ENCODE assay signal across 25 cellular contexts in the genomic region with DNA sequence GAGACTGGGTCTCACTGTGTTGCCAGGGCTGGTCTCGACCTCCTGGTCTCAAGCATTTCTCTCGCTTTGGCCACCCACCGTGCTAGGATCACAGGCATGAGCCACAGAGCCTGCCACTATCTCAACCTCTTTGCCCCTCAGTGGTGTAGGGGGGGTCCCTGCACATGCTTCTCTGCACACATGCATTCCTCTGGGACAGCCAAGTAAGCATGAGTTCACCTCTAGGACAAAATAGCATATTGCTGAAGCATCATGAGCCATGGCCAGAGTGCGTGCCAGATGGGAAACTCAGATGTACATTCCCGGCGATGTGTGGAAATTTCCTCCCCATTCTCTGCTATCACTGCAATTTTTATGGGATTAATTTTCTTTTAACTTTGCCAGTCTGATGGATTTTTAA. TPM values are rescaled to one million over a fixed set of nuclear protein-coding genes. Genes with fewer than 3 reads are reported as not detected.
DNase-seq lines count a peak whose midpoint lies in the region; ATAC-seq and TF ChIP-seq lines count a peak whose summit lies in the region.
"Had no signal": no experiment of that assay in that cellular context is flagged by ENCODE, and none has a peak within 500 bp of the region (broad histone marks: within the 10 kb centered on the region; RNA-seq: fewer than 3 reads in every experiment).

No MANE protein-coding gene starts in this region.

- no peak overlapping the region for H3K4me2 ChIP-seq in skeletal muscle satellite cell (ENCODE audit: low read length)

- H3K36me3 ChIP-seq in SJSA1 (peaks cover 85% of the 10 kb centered on the region), skeletal muscle satellite cell (ENCODE audit: insufficient read depth, low read length) (peaks cover 35% of the 10 kb centered on the region), ascending aorta (peaks cover 0 to 4% of the 10 kb centered on the region in 2 donors)
- H3K36me3 ChIP-seq: transverse colon had no signal

- intact Hi-C loops in activated T-helper 1 cell treated with anti-CD3 and anti-CD28 coated beads, Interleukin-12 subunit alpha, Interleukin-12 subunit beta, Interleukin-2, Interleukin-4 antibody, amounts not matched to agents 30 ng/mL and 10 ng/mL and 1 ng/mL, durations not matched to agents 14 hours and 24 hours and 36 hours (cut with micrococcal nuclease) = no loop called here
- intact Hi-C loops in ascending aorta (cut with DNase I) = no loop called here

- no peaks in the 10 kb centered on the region for H3K4me1 Mint-ChIP-seq in activated T-helper 1 cell treated with anti-CD3 and anti-CD28 coated beads, Interleukin-12 subunit alpha, Interleukin-12 subunit beta, Interleukin-2, Interleukin-4 antibody, amounts not matched to agents 30 ng/mL and 10 ng/mL and 1 ng/mL, durations not matched to agents 14 hours and 24 hours and 36 hours (ENCODE audit: low read depth)
- H3K4me1 Mint-ChIP-seq: CD4-positive, alpha-beta memory T cell had no signal

- no peaks in the 10 kb centered on the region for H3K9me3 Mint-ChIP-seq in activated T-helper 1 cell treated with anti-CD3 and anti-CD28 coated beads, Interleukin-12 subunit alpha, Interleukin-12 subunit beta, Interleukin-2, Interleukin-4 antibody, amounts not matched to agents 30 ng/mL and 10 ng/mL and 1 ng/mL, durations not matched to agents 14 hours and 24 hours and 36 hours
- no peaks in the 10 kb centered on the region for H3K9me3 Mint-ChIP-seq in activated naive CD4-positive, alpha-beta T cell treated with anti-CD3 and anti-CD28 coated beads, Interleukin-2, amount 50 U/mL, for 72 hours
- H3K9me3 Mint-ChIP-seq: activated naive CD4-positive, alpha-beta T cell treated with anti-CD3 and anti-CD28 coated beads, Interleukin-2, amount 10 ng/mL, durations not matched to agents 7 days and 5 days; naive B cell; stimulated activated effector memory CD8-positive, alpha-beta T cell treated with anti-CD3 and anti-CD28 coated beads, Interleukin-12 subunit alpha, Interleukin-12 subunit beta, amount 100 ng/mL, for 72 hours; T-helper 2 cell treated with Interferon-gamma antibody and Interleukin-4, amounts not matched to agents 5 μg/mL and 100 μg/mL, for 36 hours had no signal

- H3K4me3 Mint-ChIP-seq in activated T-helper 1 cell treated with anti-CD3 and anti-CD28 coated beads, Interleukin-12 subunit alpha, Interleukin-12 subunit beta, Interleukin-2, Interleukin-4 antibody, amounts not matched to agents 30 ng/mL and 10 ng/mL and 1 ng/mL, durations not matched to agents 14 hours and 24 hours and 36 hours = no peak overlapping the region
- H3K4me3 Mint-ChIP-seq: activated naive CD4-positive, alpha-beta T cell treated with anti-CD3 and anti-CD28 coated beads, Interleukin-2, amount 10 ng/mL, durations not matched to agents 7 days and 5 days; CD4-positive, alpha-beta memory T cell; naive B cell; stimulated activated effector memory CD8-positive, alpha-beta T cell treated with anti-CD3 and anti-CD28 coated beads, Interleukin-12 subunit alpha, Interleukin-12 subunit beta, amount 100 ng/mL, for 72 hours; T-helper 2 cell treated with Interferon-gamma antibody and Interleukin-4, amounts not matched to agents 5 μg/mL and 100 μg/mL, for 36 hours had no signal

- H3K27me3 ChIP-seq in SJSA1 (replicated peaks) (no peaks in the 10 kb centered on the region), skeletal muscle satellite cell (ENCODE audit: control insufficient read depth, insufficient read depth, low read length) (no peaks in the 10 kb centered on the region), ascending aorta (no peaks in the 10 kb centered on the region)
- H3K27me3 ChIP-seq: cardiac muscle cell, gastroesophageal sphincter, spleen, transverse colon had no signal

- H3K27ac Mint-ChIP-seq in activated T-helper 1 cell treated with anti-CD3 and anti-CD28 coated beads, Interleukin-12 subunit alpha, Interleukin-12 subunit beta, Interleukin-2, Interleukin-4 antibody, amounts not matched to agents 30 ng/mL and 10 ng/mL and 1 ng/mL, durations not matched to agents 14 hours and 24 hours and 36 hours = no peak overlapping the region
- H3K27ac Mint-ChIP-seq in activated naive CD4-positive, alpha-beta T cell treated with anti-CD3 and anti-CD28 coated beads, Interleukin-2, amount 50 U/mL, for 72 hours = no peak overlapping the region
- H3K27ac Mint-ChIP-seq: activated naive CD4-positive, alpha-beta T cell treated with anti-CD3 and anti-CD28 coated beads, Interleukin-2, amount 10 ng/mL, durations not matched to agents 7 days and 5 days; CD4-positive, alpha-beta memory T cell; naive B cell; stimulated activated effector memory CD8-positive, alpha-beta T cell treated with anti-CD3 and anti-CD28 coated beads, Interleukin-12 subunit alpha, Interleukin-12 subunit beta, amount 100 ng/mL, for 72 hours; T-helper 2 cell treated with Interferon-gamma antibody and Interleukin-4, amounts not matched to agents 5 μg/mL and 100 μg/mL, for 36 hours had no signal

- H3K9ac ChIP-seq in skeletal muscle satellite cell (ENCODE audit: low read depth, low read length) = peak overlapping the region; percentile 17

- DNase-seq in GM03348 (ENCODE audit: low spot score) = peak; percentile 85
- DNase-seq in SJSA1 (ENCODE audit: low read depth in 1 of 2, low spot score in 2 of 2) = peak; percentile 81 to 91
- peak; percentile 36 for DNase-seq in fibroblast of gingiva (ENCODE audit: low read depth)
- no peak for DNase-seq in activated T-helper 1 cell treated with anti-CD3 and anti-CD28 coated beads, Interleukin-12 subunit alpha, Interleukin-12 subunit beta, Interleukin-2, Interleukin-4 antibody, amounts not matched to agents 30 ng/mL and 10 ng/mL and 1 ng/mL, durations not matched to agents 14 hours and 24 hours and 36 hours (ENCODE audit: low spot score)
- DNase-seq in ascending aorta (ENCODE audit: low spot score in 2 of 2) = no peak
- DNase-seq in mucosa of gallbladder (ENCODE audit: low spot score) = no peak
- no peak for DNase-seq in activated naive CD4-positive, alpha-beta T cell treated with anti-CD3 and anti-CD28 coated beads, Interleukin-2, amount 50 U/mL, for 72 hours (ENCODE audit: low spot score in 2 of 2)
- DNase-seq: activated CD4-positive, alpha-beta T cell treated with anti-CD3 and anti-CD28 coated beads for 4 hours; activated naive CD4-positive, alpha-beta T cell treated with anti-CD3 and anti-CD28 coated beads, Interleukin-2, amount 10 ng/mL, durations not matched to agents 7 days and 5 days; CD4-positive, alpha-beta memory T cell; DMS79 treated with DMSO at 0.1 percent for 48 hours; effector CD8-positive, alpha-beta T cell; lower lobe of right lung; naive B cell; NCI-H187 treated with DMSO at 0.1 percent for 48 hours; NCI-H510A treated with DMSO at 0.1 percent for 48 hours; Right ventricle myocardium superior; spleen; transverse colon had no signal

- H3K4me3 ChIP-seq in SJSA1 (no peak overlapping the region), skeletal muscle satellite cell (ENCODE audit: low read length) (no peak overlapping the region), ascending aorta (no peak overlapping the region)
- H3K4me3 ChIP-seq: cardiac muscle cell, gastroesophageal sphincter, lower lobe of right lung, spleen, transverse colon had no signal

- peak overlapping the region; percentile 77 for H3K27ac ChIP-seq in SJSA1
- H3K27ac ChIP-seq in ascending aorta = no peak overlapping the region
- H3K27ac ChIP-seq: cardiac muscle cell, gastroesophageal sphincter, lower lobe of right lung, spleen, transverse colon had no signal

- H3K4me1 ChIP-seq in SJSA1 (replicated peaks) (peaks cover 20% of the 10 kb centered on the region), skeletal muscle satellite cell (ENCODE audit: control insufficient read depth, insufficient read depth, low read length) (no peaks in the 10 kb centered on the region), ascending aorta (no peaks in the 10 kb centered on the region)
- H3K4me1 ChIP-seq: gastroesophageal sphincter, transverse colon had no signal

- H3K9me3 ChIP-seq in SJSA1 (replicated peaks) (no peaks in the 10 kb centered on the region), skeletal muscle satellite cell (replicated peaks; ENCODE audit: low read length) (no peaks in the 10 kb centered on the region), ascending aorta (no peaks in the 10 kb centered on the region)
- H3K9me3 ChIP-seq: gastroesophageal sphincter, lower lobe of right lung, spleen, transverse colon had no signal

- no peaks in the 10 kb centered on the region for H3K27me3 Mint-ChIP-seq in activated T-helper 1 cell treated with anti-CD3 and anti-CD28 coated beads, Interleukin-12 subunit alpha, Interleukin-12 subunit beta, Interleukin-2, Interleukin-4 antibody, amounts not matched to agents 30 ng/mL and 10 ng/mL and 1 ng/mL, durations not matched to agents 14 hours and 24 hours and 36 hours (ENCODE audit: insufficient read depth)
- H3K27me3 Mint-ChIP-seq: activated naive CD4-positive, alpha-beta T cell treated with anti-CD3 and anti-CD28 coated beads, Interleukin-2, amount 10 ng/mL, durations not matched to agents 7 days and 5 days; CD4-positive, alpha-beta memory T cell; naive B cell had no signal

- no peak for TF ChIP-seq CTCF in ascending aorta (IDR thresholded peaks at IDR 0.05)

- ATAC-seq in activated naive CD4-positive, alpha-beta T cell treated with anti-CD3 and anti-CD28 coated beads, Interleukin-2, amount 50 U/mL, for 72 hours = no peak
- ATAC-seq: gastroesophageal sphincter; HepG2; lower lobe of right lung; stimulated activated effector memory CD8-positive, alpha-beta T cell treated with anti-CD3 and anti-CD28 coated beads, Interleukin-12 subunit alpha, Interleukin-12 subunit beta, amount 100 ng/mL, for 72 hours had no signal

- H3K36me3 Mint-ChIP-seq in activated T-helper 1 cell treated with anti-CD3 and anti-CD28 coated beads, Interleukin-12 subunit alpha, Interleukin-12 subunit beta, Interleukin-2, Interleukin-4 antibody, amounts not matched to agents 30 ng/mL and 10 ng/mL and 1 ng/mL, durations not matched to agents 14 hours and 24 hours and 36 hours (ENCODE audit: low read depth) = peaks cover 33% of the 10 kb centered on the region
- peaks cover 28 to 37% of the 10 kb centered on the region in 2 donors for H3K36me3 Mint-ChIP-seq in activated naive CD4-positive, alpha-beta T cell treated with anti-CD3 and anti-CD28 coated beads, Interleukin-2, amount 50 U/mL, for 72 hours

RNA-seq across cellular contexts. Expression of a gene that starts 23.1 kb away (rescaled TPM):
- total RNA-seq in SJSA1 (2014; rRNA removed; shearing (Covaris generic)) = 36.4 and 70.3 TPM in 2 replicates
- total RNA-seq in skeletal muscle satellite cell (2012; rRNA removed) = 9.8 and 17.2 TPM in 2 replicates
- 106 and 107 TPM in 2 replicates for total RNA-seq in activated T-helper 1 cell treated with anti-CD3 and anti-CD28 coated beads, Interleukin-12 subunit alpha, Interleukin-12 subunit beta, Interleukin-2, Interleukin-4 antibody, amounts not matched to agents 30 ng/mL and 10 ng/mL and 1 ng/mL, durations not matched to agents 14 hours and 24 hours and 36 hours
- total RNA-seq in ascending aorta (0.85 TPM), mucosa of gallbladder (8.3 TPM)
- 10 to 100 TPM; 67.1 to 93.6 TPM for total RNA-seq in activated naive CD4-positive, alpha-beta T cell treated with anti-CD3 and anti-CD28 coated beads, Interleukin-2, amount 50 U/mL, for 72 hours

RNA-seq across cellular contexts. Expression of a gene that starts 25.2 kb away (rescaled TPM):
- total RNA-seq in SJSA1 (2014; rRNA removed; shearing (Covaris generic)) = 60.5 and 79.7 TPM in 2 replicates
- 91.8 and 122 TPM in 2 replicates for total RNA-seq in skeletal muscle satellite cell (2012; rRNA removed)
- total RNA-seq in activated T-helper 1 cell treated with anti-CD3 and anti-CD28 coated beads, Interleukin-12 subunit alpha, Interleukin-12 subunit beta, Interleukin-2, Interleukin-4 antibody, amounts not matched to agents 30 ng/mL and 10 ng/mL and 1 ng/mL, durations not matched to agents 14 hours and 24 hours and 36 hours = 50.3 and 54.2 TPM in 2 replicates
- total RNA-seq in ascending aorta (61.4 TPM), mucosa of gallbladder (56.9 TPM)
- 10 to 100 TPM; 40.9 to 53.4 TPM for total RNA-seq in activated naive CD4-positive, alpha-beta T cell treated with anti-CD3 and anti-CD28 coated beads, Interleukin-2, amount 50 U/mL, for 72 hours

RNA-seq across cellular contexts. Expression of a gene that starts 32.1 kb away (rescaled TPM):
- total RNA-seq in SJSA1 (2014; rRNA removed; shearing (Covaris generic)) = 39.3 and 66.8 TPM in 2 replicates
- 103 and 109 TPM in 2 replicates for total RNA-seq in skeletal muscle satellite cell (2012; rRNA removed)
- total RNA-seq in activated T-helper 1 cell treated with anti-CD3 and anti-CD28 coated beads, Interleukin-12 subunit alpha, Interleukin-12 subunit beta, Interleukin-2, Interleukin-4 antibody, amounts not matched to agents 30 ng/mL and 10 ng/mL and 1 ng/mL, durations not matched to agents 14 hours and 24 hours and 36 hours = 49.5 and 51.0 TPM in 2 replicates
- total RNA-seq in ascending aorta = 560 TPM
- total RNA-seq in mucosa of gallbladder = 134 TPM
- 10 to 100 TPM; 31.1 to 42.4 TPM for total RNA-seq in activated naive CD4-positive, alpha-beta T cell treated with anti-CD3 and anti-CD28 coated beads, Interleukin-2, amount 50 U/mL, for 72 hours

RNA-seq across cellular contexts. Expression of a gene that starts 46.6 kb away (rescaled TPM):
- total RNA-seq in SJSA1 (2014; rRNA removed; shearing (Covaris generic)) = 58.7 and 71.4 TPM in 2 replicates
- 42.4 and 55.8 TPM in 2 replicates for total RNA-seq in skeletal muscle satellite cell (2012; rRNA removed)
- total RNA-seq in activated T-helper 1 cell treated with anti-CD3 and anti-CD28 coated beads, Interleukin-12 subunit alpha, Interleukin-12 subunit beta, Interleukin-2, Interleukin-4 antibody, amounts not matched to agents 30 ng/mL and 10 ng/mL and 1 ng/mL, durations not matched to agents 14 hours and 24 hours and 36 hours = 66.4 and 70.0 TPM in 2 replicates
- total RNA-seq in ascending aorta = 15.4 TPM
- total RNA-seq in mucosa of gallbladder = 54.4 TPM
- 10 to 100 TPM; 49.2 to 64.7 TPM for total RNA-seq in activated naive CD4-positive, alpha-beta T cell treated with anti-CD3 and anti-CD28 coated beads, Interleukin-2, amount 50 U/mL, for 72 hours

Comparison
In these comparisons a context has a peak if more than half of its experiments do, and no peak if none do; other contexts are left out.
1. DNase-seq: peak in GM03348 (single experiment), SJSA1 (2 of 2) and fibroblast of gingiva (single experiment); none in activated T-helper 1 cell treated with anti-CD3 and anti-CD28 coated beads, Interleukin-12 subunit alpha, Interleukin-12 subunit beta, Interleukin-2, Interleukin-4 antibody, amounts not matched to agents 30 ng/mL and 10 ng/mL and 1 ng/mL, durations not matched to agents 14 hours and 24 hours and 36 hours (single experiment), ascending aorta (0 of 2), mucosa of gallbladder (single experiment) and activated naive CD4-positive, alpha-beta T cell treated with anti-CD3 and anti-CD28 coated beads, Interleukin-2, amount 50 U/mL, for 72 hours (0 of 2).